In genomic region chr17:76163919-76164318, GRCh38 we compare ENCODE assay signal across 27 cellular contexts. TPM values are rescaled to one million over a fixed set of nuclear protein-coding genes. Genes with fewer than 3 reads are reported as not detected.
"Had no signal": no experiment of that assay in that cellular context is flagged by ENCODE, and none has a peak within 500 bp of the region (broad histone marks: within the 10 kb centered on the region; RNA-seq: fewer than 3 reads in every experiment).

No MANE protein-coding gene starts in this region.

- H3K9me3 ChIP-seq: adrenal gland, Peyer's patch had no signal

- H3K4me3 Mint-ChIP-seq: activated CD4-positive, alpha-beta memory T cell treated with anti-CD3 and anti-CD28 coated beads, Interleukin-2, amount 10 ng/mL, durations not matched to agents 7 days and 5 days; activated CD4-positive, alpha-beta T cell treated with anti-CD3 and anti-CD28 coated beads for 36 hours; activated naive CD4-positive, alpha-beta T cell treated with anti-CD3 and anti-CD28 coated beads, Interleukin-2, amount 10 ng/mL, durations not matched to agents 7 days and 5 days; activated naive CD8-positive, alpha-beta T cell treated with anti-CD3 and anti-CD28 coated beads, Interleukin-2, amount 10 ng/mL, durations not matched to agents 7 days and 5 days; T-cell had no signal

- H3K4me1 ChIP-seq: adrenal gland, Peyer's patch had no signal

- H3K36me3 ChIP-seq: adrenal gland had no signal

- H3K4me3 ChIP-seq: adrenal gland, Peyer's patch, SK-N-MC had no signal

- H3K9me3 Mint-ChIP-seq: activated CD4-positive, alpha-beta memory T cell treated with anti-CD3 and anti-CD28 coated beads, Interleukin-2, amount 10 ng/mL, durations not matched to agents 7 days and 5 days; activated naive CD4-positive, alpha-beta T cell treated with anti-CD3 and anti-CD28 coated beads, Interleukin-2, amount 10 ng/mL, durations not matched to agents 7 days and 5 days; activated naive CD8-positive, alpha-beta T cell treated with anti-CD3 and anti-CD28 coated beads, Interleukin-2, amount 10 ng/mL, durations not matched to agents 7 days and 5 days; activated T-helper 2 cell treated with anti-CD3 and anti-CD28 coated beads, Interferon-gamma antibody, Interleukin-2, Interleukin-4, amounts not matched to agents 10 μg/mL and 5 μg/mL and 100 μg/mL, durations not matched to agents 14 hours and 24 hours and 36 hours; T-cell had no signal

- ATAC-seq: activated CD4-positive, alpha-beta T cell treated with anti-CD3 and anti-CD28 coated beads for 36 hours; T-cell had no signal

- H3K27me3 Mint-ChIP-seq: activated CD4-positive, alpha-beta memory T cell treated with anti-CD3 and anti-CD28 coated beads, Interleukin-2, amount 10 ng/mL, durations not matched to agents 7 days and 5 days; activated CD4-positive, alpha-beta T cell treated with anti-CD3 and anti-CD28 coated beads for 36 hours; activated naive CD4-positive, alpha-beta T cell treated with anti-CD3 and anti-CD28 coated beads, Interleukin-2, amount 10 ng/mL, durations not matched to agents 7 days and 5 days; activated naive CD8-positive, alpha-beta T cell treated with anti-CD3 and anti-CD28 coated beads, Interleukin-2, amount 10 ng/mL, durations not matched to agents 7 days and 5 days; T-cell had no signal

- H3K27ac Mint-ChIP-seq: activated CD4-positive, alpha-beta memory T cell treated with anti-CD3 and anti-CD28 coated beads, Interleukin-2, amount 10 ng/mL, durations not matched to agents 7 days and 5 days; activated naive CD4-positive, alpha-beta T cell treated with anti-CD3 and anti-CD28 coated beads, Interleukin-2, amount 10 ng/mL, durations not matched to agents 7 days and 5 days; activated T-helper 2 cell treated with anti-CD3 and anti-CD28 coated beads, Interferon-gamma antibody, Interleukin-2, Interleukin-4, amounts not matched to agents 10 μg/mL and 5 μg/mL and 100 μg/mL, durations not matched to agents 14 hours and 24 hours and 36 hours had no signal

- H3K27ac ChIP-seq: adrenal gland, Peyer's patch, SK-N-MC, VCaP had no signal

- H3K27me3 ChIP-seq: adrenal gland, Peyer's patch had no signal

- DNase-seq: activated CD4-positive, alpha-beta memory T cell treated with anti-CD3 and anti-CD28 coated beads, Interleukin-2, amount 10 ng/mL, durations not matched to agents 7 days and 5 days; activated CD4-positive, alpha-beta T cell treated with anti-CD3 and anti-CD28 coated beads for 36 hours; activated CD4-positive, alpha-beta T cell treated with anti-CD3 and anti-CD28 coated beads, Interleukin-2, amount 50 U/mL, for 1 hour; activated gamma-delta T cell treated with Interleukin-2 at 50 U/mL for 16 hours; activated naive CD4-positive, alpha-beta T cell treated with anti-CD3 and anti-CD28 coated beads, Interleukin-2, amount 10 ng/mL, durations not matched to agents 7 days and 5 days; activated naive CD8-positive, alpha-beta T cell treated with anti-CD3 and anti-CD28 coated beads, Interleukin-2, amount 10 ng/mL, durations not matched to agents 7 days and 5 days; activated T-cell treated with anti-CD3 and anti-CD28 coated beads for 4 hours; activated T-cell treated with anti-CD3 and anti-CD28 coated beads, Interleukin-2, amount 50 U/mL, for 48 hours; adrenal gland; anterior cingulate cortex; cerebellar nuclear complex; Kasumi-1; KBM-7; NCI-H1092 treated with DMSO at 0.1 percent for 48 hours; NCI-H1417 treated with DMSO at 0.1 percent for 48 hours; NCI-H1694; NCI-H2029; NCI-H2107; NCI-H345; NCI-H524; Peyer's patch; SHP77; T-cell had no signal

RNA-seq across cellular contexts. Expression of gene FOXJ1, which starts 22.9 kb away (rescaled TPM):
- total RNA-seq: cardiac septum, Peyer's patch had no signal
